ENCODE assay signal across 25 cellular contexts in the genomic region with DNA sequence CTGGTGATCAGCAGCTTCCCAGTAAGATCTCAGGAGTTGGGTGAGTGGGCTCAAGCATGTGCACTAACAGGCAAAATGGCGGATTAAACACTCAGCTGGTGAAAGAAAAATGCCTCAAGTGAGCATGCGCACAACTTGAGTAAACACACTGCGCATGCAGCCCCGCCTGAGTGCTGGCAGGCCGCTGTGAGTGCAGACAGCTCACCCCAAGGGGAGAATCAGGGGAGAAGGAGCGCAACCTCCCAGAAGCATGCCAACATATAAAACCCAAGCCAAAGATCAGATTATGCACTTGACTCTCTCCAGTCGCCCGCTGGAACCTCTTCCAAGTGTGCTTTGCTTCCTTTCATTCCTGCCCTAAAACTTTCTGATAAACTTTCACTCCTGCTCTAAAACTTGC.
"Had no signal": no experiment of that assay in that cellular context is flagged by ENCODE, and none has a peak within 500 bp of the region (broad histone marks: within the 10 kb centered on the region; RNA-seq: fewer than 3 reads in every experiment).

No MANE protein-coding gene starts in this region.

- ATAC-seq: effector memory CD8-positive, alpha-beta T cell; esophagus mucosa; foreskin keratinocyte; gastrocnemius medialis; gastroesophageal sphincter; heart left ventricle; heart right ventricle had no signal

- H3K36me3 ChIP-seq: esophagus muscularis mucosa, esophagus squamous epithelium, gastrocnemius medialis, gastroesophageal sphincter, heart left ventricle, heart right ventricle had no signal

- H3K4me1 ChIP-seq: esophagus muscularis mucosa, esophagus squamous epithelium, foreskin keratinocyte, gastrocnemius medialis, gastroesophageal sphincter, heart left ventricle, heart right ventricle had no signal

- H3K27me3 ChIP-seq: dorsolateral prefrontal cortex, esophagus muscularis mucosa, esophagus squamous epithelium, foreskin keratinocyte, gastrocnemius medialis, gastroesophageal sphincter, heart left ventricle, heart right ventricle, hepatocyte had no signal

- H3K4me2 ChIP-seq: hepatocyte had no signal

- H3K9me3 ChIP-seq: gastrocnemius medialis had no signal

- DNase-seq: cortex of kidney; dermis blood vessel endothelial cell; dorsolateral prefrontal cortex; effector CD4-positive, alpha-beta T cell; effector CD8-positive, alpha-beta T cell; effector memory CD4-positive, alpha-beta T cell; effector memory CD8-positive, alpha-beta T cell; endodermal cell; erythroblast; esophagus squamous epithelium; foreskin fibroblast; foreskin keratinocyte; foreskin melanocyte; gastrocnemius medialis; glutamatergic neuron; head of caudate nucleus; heart left ventricle; heart right ventricle; hippocampal formation had no signal

- H3K27ac ChIP-seq: coronary artery, dorsolateral prefrontal cortex, epithelial cell of prostate, esophagus muscularis mucosa, esophagus squamous epithelium, foreskin keratinocyte, gastrocnemius medialis, gastroesophageal sphincter, heart left ventricle, heart right ventricle, hepatocyte had no signal

- H3K4me3 ChIP-seq: coronary artery, dorsolateral prefrontal cortex, esophagus muscularis mucosa, esophagus squamous epithelium, gastrocnemius medialis, gastroesophageal sphincter, heart left ventricle, heart right ventricle, hepatocyte had no signal
